In genomic region chr5:80998590-80998979, GRCh38 we compare ENCODE assay signal across 13 cellular contexts. TPM values are rescaled to one million over a fixed set of nuclear protein-coding genes. Genes with fewer than 3 reads are reported as not detected.
A peak's percentile ranks its signal among the peaks of the same experiment; 100 is the strongest.
DNase-seq lines count a peak whose midpoint lies in the region; ATAC-seq and TF ChIP-seq lines count a peak whose summit lies in the region.
"Had no signal": no experiment of that assay in that cellular context is flagged by ENCODE, and none has a peak within 500 bp of the region (broad histone marks: within the 10 kb centered on the region; RNA-seq: fewer than 3 reads in every experiment).

No MANE protein-coding gene starts in this region.

- TF ChIP-seq CTCF in fibroblast of villous mesenchyme (IDR thresholded peaks at IDR 0.05; ENCODE audit: insufficient read depth, low read depth, low read length) (no peak), mesothelial cell of epicardium (IDR thresholded peaks at IDR 0.05; ENCODE audit: unreplicated experiment) (no peak)

- H3K9me3 Mint-ChIP-seq in T-helper 2 cell treated with Interferon-gamma antibody and Interleukin-4, amounts not matched to agents 5 μg/mL and 100 μg/mL, for 36 hours: no peaks in the 10 kb centered on the region
- H3K9me3 Mint-ChIP-seq in activated CD8-positive, alpha-beta memory T cell treated with anti-CD3 and anti-CD28 coated beads, Interleukin-2, amount 10 ng/mL, durations not matched to agents 7 days and 5 days (ENCODE audit: low read depth): no peaks in the 10 kb centered on the region
- no peaks in the 10 kb centered on the region for H3K9me3 Mint-ChIP-seq in mesothelial cell of epicardium

- H3K36me3 Mint-ChIP-seq in T-helper 2 cell treated with Interferon-gamma antibody and Interleukin-4, amounts not matched to agents 5 μg/mL and 100 μg/mL, for 36 hours (ENCODE audit: low read depth): peaks cover 2% of the 10 kb centered on the region
- no peaks in the 10 kb centered on the region for H3K36me3 Mint-ChIP-seq in activated CD8-positive, alpha-beta memory T cell treated with anti-CD3 and anti-CD28 coated beads, Interleukin-2, amount 10 ng/mL, durations not matched to agents 7 days and 5 days
- no peaks in the 10 kb centered on the region for H3K36me3 Mint-ChIP-seq in mesothelial cell of epicardium

- H3K4me3 ChIP-seq in fibroblast of villous mesenchyme (ENCODE audit: low read depth, low read length): no peak overlapping the region
- H3K4me3 ChIP-seq: psoas muscle had no signal

- CTCF ChIA-PET in activated CD8-positive, alpha-beta memory T cell treated with anti-CD3 and anti-CD28 coated beads, Interleukin-2, amount 10 ng/mL, durations not matched to agents 7 days and 5 days (lab: Charles Lee): no interaction called here

- peaks cover 27% of the 10 kb centered on the region for H3K4me1 Mint-ChIP-seq in T-helper 2 cell treated with Interferon-gamma antibody and Interleukin-4, amounts not matched to agents 5 μg/mL and 100 μg/mL, for 36 hours (ENCODE audit: low read depth)
- peaks cover 17% of the 10 kb centered on the region for H3K4me1 Mint-ChIP-seq in activated CD8-positive, alpha-beta memory T cell treated with anti-CD3 and anti-CD28 coated beads, Interleukin-2, amount 10 ng/mL, durations not matched to agents 7 days and 5 days
- peaks cover 4% of the 10 kb centered on the region for H3K4me1 Mint-ChIP-seq in mesothelial cell of epicardium

- no peak for DNase-seq in T-helper 2 cell treated with Interferon-gamma antibody and Interleukin-4, amounts not matched to agents 5 μg/mL and 100 μg/mL, for 36 hours (ENCODE audit: low spot score)
- DNase-seq in T-helper 2 cell (no peak), fibroblast of villous mesenchyme (ENCODE audit: low read depth) (peak; percentile 33), mesothelial cell of epicardium (ENCODE audit: low spot score in 2 of 2, unreplicated experiment in 2 of 2) (no peak), NCI-H446 (lab: John Stamatoyannopoulos, UW) (no peak), NCI-H1436 treated with DMSO at 0.1 percent for 48 hours (lab: John Stamatoyannopoulos, UW) (no peak)
- DNase-seq in activated CD8-positive, alpha-beta memory T cell treated with anti-CD3 and anti-CD28 coated beads, Interleukin-2, amount 10 ng/mL, durations not matched to agents 7 days and 5 days: no peak
- DNase-seq in stimulated activated naive CD8-positive, alpha-beta T cell treated with anti-CD3 and anti-CD28 coated beads, Interleukin-15, Interleukin-2, amounts not matched to agents 100 U/mL and 50 U/mL, for 24 hours: peak; percentile 64
- DNase-seq: activated CD4-positive, CD25-positive, alpha-beta regulatory T cell; NCI-H1092; NCI-H226; psoas muscle had no signal

- peak overlapping the region; percentile 76 for H3K27ac Mint-ChIP-seq in T-helper 2 cell treated with Interferon-gamma antibody and Interleukin-4, amounts not matched to agents 5 μg/mL and 100 μg/mL, for 36 hours
- peak overlapping the region; percentile 54 for H3K27ac Mint-ChIP-seq in activated CD8-positive, alpha-beta memory T cell treated with anti-CD3 and anti-CD28 coated beads, Interleukin-2, amount 10 ng/mL, durations not matched to agents 7 days and 5 days
- no peak overlapping the region for H3K27ac Mint-ChIP-seq in mesothelial cell of epicardium

- H3K4me3 Mint-ChIP-seq in T-helper 2 cell treated with Interferon-gamma antibody and Interleukin-4, amounts not matched to agents 5 μg/mL and 100 μg/mL, for 36 hours: peak overlapping the region; percentile 75
- peak overlapping the region; percentile 20 for H3K4me3 Mint-ChIP-seq in activated CD8-positive, alpha-beta memory T cell treated with anti-CD3 and anti-CD28 coated beads, Interleukin-2, amount 10 ng/mL, durations not matched to agents 7 days and 5 days
- no peak overlapping the region for H3K4me3 Mint-ChIP-seq in mesothelial cell of epicardium

- H3K27me3 Mint-ChIP-seq in T-helper 2 cell treated with Interferon-gamma antibody and Interleukin-4, amounts not matched to agents 5 μg/mL and 100 μg/mL, for 36 hours (ENCODE audit: low read depth): no peaks in the 10 kb centered on the region
- no peaks in the 10 kb centered on the region for H3K27me3 Mint-ChIP-seq in activated CD8-positive, alpha-beta memory T cell treated with anti-CD3 and anti-CD28 coated beads, Interleukin-2, amount 10 ng/mL, durations not matched to agents 7 days and 5 days
- no peaks in the 10 kb centered on the region for H3K27me3 Mint-ChIP-seq in mesothelial cell of epicardium (ENCODE audit: low read depth)

- no peak for ATAC-seq in activated CD8-positive, alpha-beta memory T cell treated with anti-CD3 and anti-CD28 coated beads, Interleukin-2, amount 10 ng/mL, durations not matched to agents 7 days and 5 days
- peak; percentile 81 for ATAC-seq in stimulated activated naive CD8-positive, alpha-beta T cell treated with anti-CD3 and anti-CD28 coated beads, Interleukin-15, Interleukin-2, amounts not matched to agents 100 U/mL and 50 U/mL, for 24 hours
- ATAC-seq: psoas muscle had no signal

RNA-seq across cellular contexts. Expression of gene RASGRF2, which starts 38.4 kb away (rescaled TPM):
- total RNA-seq in activated CD8-positive, alpha-beta memory T cell treated with anti-CD3 and anti-CD28 coated beads, Interleukin-2, amount 10 ng/mL, durations not matched to agents 7 days and 5 days: 10 to 100 TPM in 1 of 2 experiments, 1 to 10 TPM in 1; 4.8 to 12.3 TPM
- total RNA-seq in fibroblast of villous mesenchyme (3.9 and 9.0 TPM in 2 replicates), mesothelial cell of epicardium (4.5 to 5.7 TPM (median 5.5 TPM) in 3 replicates)
- total RNA-seq: G401 had no signal

Comparison
In these comparisons a context has a peak if more than half of its experiments do, and no peak if none do; other contexts are left out.
1. DNase-seq: peak in fibroblast of villous mesenchyme (single experiment) and stimulated activated naive CD8-positive, alpha-beta T cell treated with anti-CD3 and anti-CD28 coated beads, Interleukin-15, Interleukin-2, amounts not matched to agents 100 U/mL and 50 U/mL, for 24 hours (single experiment); none in T-helper 2 cell treated with Interferon-gamma antibody and Interleukin-4, amounts not matched to agents 5 μg/mL and 100 μg/mL, for 36 hours (single experiment), T-helper 2 cell (0 of 5), activated CD8-positive, alpha-beta memory T cell treated with anti-CD3 and anti-CD28 coated beads, Interleukin-2, amount 10 ng/mL, durations not matched to agents 7 days and 5 days (single experiment), mesothelial cell of epicardium (0 of 2), NCI-H446 (0 of 2) and NCI-H1436 treated with DMSO at 0.1 percent for 48 hours (single experiment).